Comparison of ENCODE assay signal across 2 cellular contexts in genomic region chr16:51146256-51146924, GRCh38.
TF ChIP-seq lines count a peak whose summit lies in the region.

No MANE protein-coding gene starts in this region.

TF ChIP-seq in A549, 52 proteins besides CTCF, POLR2A, EP300 and RAD21 (continued from another document):
- TF ChIP-seq RFX5 (IDR thresholded peaks at IDR 0.05): no peak
- TF ChIP-seq FOXS1 (CRISPR knock-in tag; IDR thresholded peaks at IDR 0.05): no peak
- TF ChIP-seq TP53 (CRISPR knock-in tag; IDR thresholded peaks at IDR 0.05): no peak
- no peak for TF ChIP-seq JUN (IDR thresholded peaks at IDR 0.05)
- TF ChIP-seq, protein P1, sequence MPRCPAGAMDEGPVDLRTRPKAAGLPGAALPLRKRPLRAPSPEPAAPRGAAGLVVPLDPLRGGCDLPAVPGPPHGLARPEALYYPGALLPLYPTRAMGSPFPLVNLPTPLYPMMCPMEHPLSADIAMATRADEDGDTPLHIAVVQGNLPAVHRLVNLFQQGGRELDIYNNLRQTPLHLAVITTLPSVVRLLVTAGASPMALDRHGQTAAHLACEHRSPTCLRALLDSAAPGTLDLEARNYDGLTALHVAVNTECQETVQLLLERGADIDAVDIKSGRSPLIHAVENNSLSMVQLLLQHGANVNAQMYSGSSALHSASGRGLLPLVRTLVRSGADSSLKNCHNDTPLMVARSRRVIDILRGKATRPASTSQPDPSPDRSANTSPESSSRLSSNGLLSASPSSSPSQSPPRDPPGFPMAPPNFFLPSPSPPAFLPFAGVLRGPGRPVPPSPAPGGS (IDR thresholded peaks at IDR 0.05): no peak
- TF ChIP-seq POLR2AphosphoS2 (conservative IDR thresholded peaks at IDR 0.05; ENCODE audit: low read length): no peak
- no peak for TF ChIP-seq FOSL2 (IDR thresholded peaks at IDR 0.05)
- TF ChIP-seq FOSL2 (CRISPR knock-in tag; IDR thresholded peaks at IDR 0.05): no peak
TF ChIP-seq in A549: peak in this region for 0.

TF ChIP-seq in HEK293, 187 proteins besides CTCF, POLR2A, EP300 and RAD21 (continued from another document and continues in another):
- TF ChIP-seq ZNF777 (tag by site-specific recombination; IDR thresholded peaks at IDR 0.05; ENCODE audit: borderline replicate concordance) (no peak), WT1 (tag by site-specific recombination; IDR thresholded peaks at IDR 0.05) (no peak), FEZF1 (tag by site-specific recombination; IDR thresholded peaks at IDR 0.05) (peak; percentile 82), EGR2 (tag by site-specific recombination; IDR thresholded peaks at IDR 0.05; ENCODE audit: low read depth) (no peak), ZBTB48 (tag by site-specific recombination; IDR thresholded peaks at IDR 0.05) (no peak), YY2 (tag by site-specific recombination; IDR thresholded peaks at IDR 0.05) (no peak), ZNF677 (tag by site-specific recombination; IDR thresholded peaks at IDR 0.05) (no peak), ZNF140 (tag by site-specific recombination; IDR thresholded peaks at IDR 0.05) (no peak), ZNF707 (tag by site-specific recombination; IDR thresholded peaks at IDR 0.05) (no peak), ZFP69B (tag by site-specific recombination; IDR thresholded peaks at IDR 0.05) (no peak), ZIC2 (tag by site-specific recombination; IDR thresholded peaks at IDR 0.05) (no peak; the same call in 1 of the 2 replicates), TRIM28 (IDR thresholded peaks at IDR 0.05; ENCODE audit: borderline replicate concordance, low read length) (peak; percentile 54; the same call in 1 of the 2 replicates), ZNF280C (tag by site-specific recombination; IDR thresholded peaks at IDR 0.05) (no peak), ZNF37A (tag by site-specific recombination; IDR thresholded peaks at IDR 0.05) (no peak), ZNF843 (tag by site-specific recombination; IDR thresholded peaks at IDR 0.05) (peak; percentile 72; the same call in 1 of the 2 replicates), ELK4 (IDR thresholded peaks at IDR 0.05; ENCODE audit: borderline replicate concordance, low read depth, low read length) (no peak), ZNF639 (tag by site-specific recombination; IDR thresholded peaks at IDR 0.05) (no peak), ZNF792 (tag by site-specific recombination; IDR thresholded peaks at IDR 0.05) (no peak), GLI2 (tag by site-specific recombination; IDR thresholded peaks at IDR 0.05; ENCODE audit: borderline replicate concordance, low read depth) (no peak), ZNF776 (tag by site-specific recombination; IDR thresholded peaks at IDR 0.05; ENCODE audit: borderline replicate concordance) (no peak), ZNF114 (tag by site-specific recombination; IDR thresholded peaks at IDR 0.05) (no peak), ZNF830 (tag by site-specific recombination; IDR thresholded peaks at IDR 0.05; ENCODE audit: low read depth) (no peak), ZNF157 (tag by site-specific recombination; IDR thresholded peaks at IDR 0.05) (no peak), ZNF660 (tag by site-specific recombination; IDR thresholded peaks at IDR 0.05) (peak; percentile 41; the same call in 1 of the 2 replicates), PRDM4 (tag by site-specific recombination; IDR thresholded peaks at IDR 0.05) (0 out of 2 replicates have a peak, but pooled peaks have one; percentile 12), ZNF175 (tag by site-specific recombination; IDR thresholded peaks at IDR 0.05) (no peak), ZBTB21 (tag by site-specific recombination; IDR thresholded peaks at IDR 0.05) (no peak), ZNF148 (tag by site-specific recombination; IDR thresholded peaks at IDR 0.05; ENCODE audit: borderline replicate concordance) (no peak), ZNF341 (tag by site-specific recombination; IDR thresholded peaks at IDR 0.05; ENCODE audit: low read depth) (no peak), ZNF664 (tag by site-specific recombination; IDR thresholded peaks at IDR 0.05) (no peak), SETDB1 (IDR thresholded peaks at IDR 0.05; ENCODE audit: insufficient read length, low read length) (no peak), ZNF239 (tag by site-specific recombination; IDR thresholded peaks at IDR 0.05) (no peak), ZNF530 (tag by site-specific recombination; IDR thresholded peaks at IDR 0.05; ENCODE audit: low read depth) (no peak), YY1 (tag by site-specific recombination; IDR thresholded peaks at IDR 0.05) (no peak), ZNF169 (tag by site-specific recombination; IDR thresholded peaks at IDR 0.05) (no peak), ZNF658 (tag by site-specific recombination; IDR thresholded peaks at IDR 0.05) (no peak), ZNF580 (tag by site-specific recombination; IDR thresholded peaks at IDR 0.05) (no peak), ZNF416 (tag by site-specific recombination; IDR thresholded peaks at IDR 0.05) (no peak), OSR2 (tag by site-specific recombination; IDR thresholded peaks at IDR 0.05) (peak; percentile 55; the same call in 1 of the 2 replicates), ZNF473 (tag by site-specific recombination; IDR thresholded peaks at IDR 0.05) (no peak), ZXDB (tag by site-specific recombination; IDR thresholded peaks at IDR 0.05) (peak; percentile 17; the same call in 1 of the 2 replicates), PRDM1 (tag by site-specific recombination; IDR thresholded peaks at IDR 0.05) (peak; percentile 22; the same call in 1 of the 2 replicates), ZSCAN4 (tag by site-specific recombination; IDR thresholded peaks at IDR 0.05) (no peak), IKZF3 (tag by site-specific recombination; IDR thresholded peaks at IDR 0.05) (0 out of 2 replicates have a peak, but pooled peaks have one; percentile 22), ZNF488 (tag by site-specific recombination; IDR thresholded peaks at IDR 0.05) (no peak), INSM2 (tag by site-specific recombination; IDR thresholded peaks at IDR 0.05) (no peak)
- TF ChIP-seq, protein P2, sequence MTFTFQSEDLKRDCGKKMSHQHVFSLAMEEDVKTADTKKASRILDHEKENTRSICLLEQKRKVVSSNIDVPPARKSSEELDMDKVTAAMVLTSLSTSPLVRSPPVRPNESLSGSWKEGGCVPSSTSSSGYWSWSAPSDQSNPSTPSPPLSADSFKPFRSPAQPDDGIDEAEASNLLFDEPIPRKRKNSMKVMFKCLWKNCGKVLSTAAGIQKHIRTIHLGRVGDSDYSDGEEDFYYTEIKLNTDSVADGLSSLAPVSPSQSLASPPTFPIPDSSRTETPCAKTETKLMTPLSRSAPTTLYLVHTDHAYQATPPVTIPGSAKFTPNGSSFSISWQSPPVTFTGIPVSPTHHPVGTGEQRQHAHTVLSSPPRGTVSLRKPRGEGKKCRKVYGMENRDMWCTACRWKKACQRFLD (tag by site-specific recombination; IDR thresholded peaks at IDR 0.05): no peak
